8 cellular contexts compared by ENCODE assay signal in genomic region chr4:49032440-49033161, GRCh38. TPM values are rescaled to one million over a fixed set of nuclear protein-coding genes. Genes with fewer than 3 reads are reported as not detected.
DNase-seq lines count a peak whose midpoint lies in the region; ATAC-seq and TF ChIP-seq lines count a peak whose summit lies in the region.

No MANE protein-coding gene starts in this region.

- H3K27ac ChIP-seq in coronary artery: no peak overlapping the region

- no peak for ATAC-seq in HG02759 (IDR thresholded peaks at IDR 0.05; ENCODE audit: unreplicated experiment)
- ATAC-seq in HG03280 (IDR thresholded peaks at IDR 0.05; ENCODE audit: unreplicated experiment): no peak

- H3K4me3 ChIP-seq in coronary artery: no peak overlapping the region

- TF ChIP-seq CTCF in coronary artery (IDR thresholded peaks at IDR 0.05): no peak

- in situ Hi-C loops in ACHN (cut with HindIII; ENCODE audit: low pct_ligation_motif_present, low pct_unique_long_range_greater_than_20kb, low sequenced_read_pairs): no loop called here

- DNase-seq in ACHN (peak; percentile 39), GM03348 (ENCODE audit: low spot score) (peak; percentile 39), NCI-H146 treated with DMSO at 0.1 percent for 48 hours (lab: John Stamatoyannopoulos, UW; ENCODE audit: unreplicated experiment) (peak; percentile 22), cerebellum (ENCODE audit: low spot score) (peak; percentile 10), coronary artery (ENCODE audit: low spot score) (no peak)
- peak; percentile 45 for DNase-seq in stimulated activated CD8-positive, alpha-beta memory T cell treated with anti-CD3 and anti-CD28 coated beads, Interleukin-4, amount 100 ng/mL, for 48 hours

RNA-seq across cellular contexts. Expression of gene CWH43, which starts 46.5 kb away (rescaled TPM):
- total RNA-seq in cerebellum: not detected
